In the genomic region with DNA sequence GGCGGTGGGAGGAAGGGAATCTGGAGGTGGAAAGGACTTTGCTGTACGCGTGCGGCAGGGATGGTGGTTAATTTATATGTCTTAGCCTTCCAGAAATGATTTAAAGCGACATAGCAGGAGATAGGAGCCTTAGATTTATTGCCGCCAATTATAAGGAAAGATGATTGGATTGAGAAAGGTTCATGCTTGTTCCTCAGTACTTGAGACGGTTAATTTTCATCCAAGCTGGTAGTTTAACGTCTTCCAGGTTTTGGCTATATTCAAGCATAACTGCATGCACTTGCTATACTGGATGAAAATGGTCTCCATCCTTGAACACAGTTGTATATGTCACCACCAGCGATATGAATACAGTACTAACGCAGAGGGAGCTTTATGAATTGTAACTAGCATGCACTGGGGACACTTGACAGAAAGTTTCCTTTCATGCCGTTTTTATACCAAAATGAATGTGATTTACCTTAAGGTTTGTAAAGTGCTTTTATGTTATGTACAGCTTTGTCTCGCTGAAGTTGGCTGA, we compare ENCODE assay signal across 1 cellular context.
TF ChIP-seq lines count a peak whose summit lies in the region.

No MANE protein-coding gene starts in this region.

TF ChIP-seq in HepG2, 621 proteins besides CTCF, POLR2A, EP300 and RAD21:
- TF ChIP-seq FOXA1 (IDR thresholded peaks at IDR 0.05) (no peak), FOXA1 (CRISPR knock-in tag; IDR thresholded peaks at IDR 0.05) (no peak), PTBP1 (IDR thresholded peaks at IDR 0.05; ENCODE audit: low read depth, low read length, poor library complexity, severe bottlenecking) (no peak), HNRNPK (IDR thresholded peaks at IDR 0.05; ENCODE audit: low read depth, low read length, poor library complexity, severe bottlenecking) (no peak), MLXIP (CRISPR knock-in tag; IDR thresholded peaks at IDR 0.05; ENCODE audit: borderline replicate concordance) (no peak), HOXA9 (CRISPR knock-in tag; IDR thresholded peaks at IDR 0.05; ENCODE audit: borderline replicate concordance) (peak; percentile 2; the same call in 1 of the 2 replicates), MED1 (CRISPR knock-in tag; IDR thresholded peaks at IDR 0.05) (no peak), ZNF232 (CRISPR knock-in tag; IDR thresholded peaks at IDR 0.05; ENCODE audit: borderline replicate concordance) (0 out of 2 replicates have a peak, but pooled peaks have one; percentile 7), NKX3-1 (CRISPR knock-in tag; IDR thresholded peaks at IDR 0.05) (0 out of 2 replicates have a peak, but pooled peaks have one; percentile 4), ZNF691 (CRISPR knock-in tag; IDR thresholded peaks at IDR 0.05; ENCODE audit: borderline replicate concordance, low read depth) (no peak), SMYD3 (CRISPR knock-in tag; IDR thresholded peaks at IDR 0.05) (peak; percentile 9; the same call in 1 of the 2 replicates), MEF2D (CRISPR knock-in tag; IDR thresholded peaks at IDR 0.05) (0 out of 2 replicates have a peak, but pooled peaks have one; percentile 1), SP2 (CRISPR knock-in tag; IDR thresholded peaks at IDR 0.05) (no peak), ZNF18 (CRISPR knock-in tag; IDR thresholded peaks at IDR 0.05; ENCODE audit: insufficient replicate concordance) (no peak), TEAD2 (CRISPR knock-in tag; IDR thresholded peaks at IDR 0.05) (0 out of 2 replicates have a peak, but pooled peaks have one; percentile 8), BRCA1 (CRISPR knock-in tag; IDR thresholded peaks at IDR 0.05) (0 out of 2 replicates have a peak, but pooled peaks have one; percentile 8), ZNF3 (CRISPR knock-in tag; IDR thresholded peaks at IDR 0.05) (no peak), ARNT2 (CRISPR knock-in tag; IDR thresholded peaks at IDR 0.05; ENCODE audit: low read depth) (0 out of 2 replicates have a peak, but pooled peaks have one; percentile 9), IKZF4 (CRISPR knock-in tag; IDR thresholded peaks at IDR 0.05; ENCODE audit: borderline replicate concordance, low read depth, not compliant biosample characterization) (no peak), CBFB (CRISPR knock-in tag; IDR thresholded peaks at IDR 0.05) (no peak), MTF1 (CRISPR knock-in tag; IDR thresholded peaks at IDR 0.05) (0 out of 2 replicates have a peak, but pooled peaks have one; percentile 3), ISX (CRISPR knock-in tag; conservative IDR thresholded peaks at IDR 0.05) (0 out of 2 replicates have a peak, but pooled peaks have one; percentile 22), KDM5A (IDR thresholded peaks at IDR 0.05; ENCODE audit: borderline replicate concordance, low read length) (peak; percentile 22; the same call in 1 of the 2 replicates), RBAK (CRISPR knock-in tag; IDR thresholded peaks at IDR 0.05) (no peak), POLR2AphosphoS2 (IDR thresholded peaks at IDR 0.05; ENCODE audit: low read depth, low read length) (no peak), ZNF687 (CRISPR knock-in tag; IDR thresholded peaks at IDR 0.05) (0 out of 2 replicates have a peak, but pooled peaks have one; percentile 27), NPAS2 (CRISPR knock-in tag; IDR thresholded peaks at IDR 0.05; ENCODE audit: borderline replicate concordance) (no peak), ASH2L (IDR thresholded peaks at IDR 0.05; ENCODE audit: insufficient read length, low read depth, low read length) (no peak)
- TF ChIP-seq, protein P1, sequence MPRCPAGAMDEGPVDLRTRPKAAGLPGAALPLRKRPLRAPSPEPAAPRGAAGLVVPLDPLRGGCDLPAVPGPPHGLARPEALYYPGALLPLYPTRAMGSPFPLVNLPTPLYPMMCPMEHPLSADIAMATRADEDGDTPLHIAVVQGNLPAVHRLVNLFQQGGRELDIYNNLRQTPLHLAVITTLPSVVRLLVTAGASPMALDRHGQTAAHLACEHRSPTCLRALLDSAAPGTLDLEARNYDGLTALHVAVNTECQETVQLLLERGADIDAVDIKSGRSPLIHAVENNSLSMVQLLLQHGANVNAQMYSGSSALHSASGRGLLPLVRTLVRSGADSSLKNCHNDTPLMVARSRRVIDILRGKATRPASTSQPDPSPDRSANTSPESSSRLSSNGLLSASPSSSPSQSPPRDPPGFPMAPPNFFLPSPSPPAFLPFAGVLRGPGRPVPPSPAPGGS (CRISPR knock-in tag; IDR thresholded peaks at IDR 0.05), result no peak
